ENCODE assay signal across 17 cellular contexts in the genomic region with DNA sequence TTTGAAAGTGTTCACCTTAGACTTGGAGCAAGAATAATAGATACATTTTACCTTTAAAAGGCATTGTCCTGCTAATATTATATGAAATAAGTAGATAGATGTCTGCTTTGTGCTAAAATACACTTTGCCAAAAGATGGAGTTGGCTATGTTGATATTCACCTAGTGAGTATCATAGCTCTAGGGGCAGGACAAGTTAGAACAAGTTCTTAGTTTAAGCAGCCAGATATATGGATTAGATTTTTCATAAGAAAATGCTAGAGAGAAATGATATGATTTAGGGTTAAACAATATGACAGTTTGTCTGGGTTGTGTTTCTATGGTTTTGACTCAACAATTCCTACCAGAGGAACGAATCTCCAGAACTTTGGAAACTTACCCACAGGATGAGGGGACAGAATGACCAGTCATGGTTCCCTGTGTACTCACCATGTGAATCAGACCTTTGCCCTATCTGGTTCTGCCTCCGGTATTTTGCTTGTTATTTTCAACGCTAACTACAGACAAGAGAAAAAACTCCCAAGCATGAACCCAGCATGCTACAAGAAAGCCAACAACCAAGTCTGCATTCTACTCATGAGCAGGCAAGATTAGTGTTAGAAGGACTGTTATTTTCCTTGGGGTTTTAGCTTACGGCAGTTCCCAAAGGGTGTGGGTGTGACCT. TPM values are rescaled to one million over a fixed set of nuclear protein-coding genes. Genes with fewer than 3 reads are reported as not detected.
DNase-seq lines count a peak whose midpoint lies in the region; ATAC-seq, FAIRE-seq and TF ChIP-seq lines count a peak whose summit lies in the region.
"Had no signal": no experiment of that assay in that cellular context is flagged by ENCODE, and none has a peak within 500 bp of the region (broad histone marks: within the 10 kb centered on the region; RNA-seq: fewer than 3 reads in every experiment).

No MANE protein-coding gene starts in this region.

- H3K4me1 ChIP-seq in CD4-positive, CD25-positive, alpha-beta regulatory T cell (ENCODE audit: control insufficient read depth, insufficient read depth, low read length, poor library complexity, severe bottlenecking), result peaks cover 58% of the 10 kb centered on the region
- H3K4me1 ChIP-seq in ovary (ENCODE audit: insufficient read depth) (no peaks in the 10 kb centered on the region), SK-N-SH (ENCODE audit: control insufficient read depth in 1 of 2, insufficient read depth in 2 of 2, low read depth in 1 of 2, low read length in 1 of 2) (peaks cover 0 to 8% of the 10 kb centered on the region in 2 experiments; a peak in 1 of 4 replicates)

- TF ChIP-seq POLR2A in ovary (IDR thresholded peaks at IDR 0.05), result no peak

- no peak for FAIRE-seq in frontal cortex (lab: Jason Lieb, UNC)
- FAIRE-seq: endometrium had no signal

- H3F3A ChIP-seq in SK-N-SH (replicated peaks; ENCODE audit: insufficient read depth), result no peaks in the 10 kb centered on the region

- peaks cover 6% of the 10 kb centered on the region for H3K36me3 ChIP-seq in CD4-positive, CD25-positive, alpha-beta regulatory T cell (ENCODE audit: control insufficient read depth, insufficient read depth, low read length)
- H3K36me3 ChIP-seq in ovary (no peaks in the 10 kb centered on the region), SK-N-SH (replicated peaks in 1 of 2; ENCODE audit: control insufficient read depth in 1 of 2, insufficient read depth in 2 of 2, low read length in 1 of 2) (no peaks in the 10 kb centered on the region)

- no peaks in the 10 kb centered on the region for H3K27me3 ChIP-seq in CD4-positive, CD25-positive, alpha-beta regulatory T cell (ENCODE audit: control insufficient read depth, insufficient read depth, low read length)
- H3K27me3 ChIP-seq in ovary (no peaks in the 10 kb centered on the region), SK-N-SH (ENCODE audit: insufficient read depth) (peaks cover 23% of the 10 kb centered on the region; the same call in 1 of the 2 replicates)
- H3K27me3 ChIP-seq: testis had no signal

- no peaks in the 10 kb centered on the region for H3K9me3 ChIP-seq in CD4-positive, CD25-positive, alpha-beta regulatory T cell (ENCODE audit: control insufficient read depth in 2 of 2, low read length in 2 of 2)
- H3K9me3 ChIP-seq in ovary (no peaks in the 10 kb centered on the region), SK-N-SH (no peaks in the 10 kb centered on the region)
- H3K9me3 ChIP-seq: testis had no signal

- peak in 1 of 2 donors; percentile 7 for ATAC-seq in CD4-positive, CD25-positive, alpha-beta regulatory T cell (ENCODE audit: low read depth in 2 of 2)
- ATAC-seq in activated CD8-positive, alpha-beta T cell treated with anti-CD3 and anti-CD28 coated beads for 36 hours, result peak; percentile 19

- no peaks in the 10 kb centered on the region for H3K79me2 ChIP-seq in SK-N-SH (ENCODE audit: insufficient read depth)

- H3K27ac ChIP-seq in CD4-positive, CD25-positive, alpha-beta regulatory T cell (ENCODE audit: insufficient read depth, low read length, poor library complexity, severe bottlenecking), result peak overlapping the region; percentile 47
- no peak overlapping the region for H3K27ac ChIP-seq in ovary
- no peak overlapping the region for H3K27ac ChIP-seq in SK-N-SH (ENCODE audit: low read depth in 2 of 2, low read length in 1 of 2)
- H3K27ac ChIP-seq: GM23248, SK-N-MC, testis had no signal

- TF ChIP-seq CTCF in activated CD8-positive, alpha-beta T cell treated with anti-CD3 and anti-CD28 coated beads for 36 hours (IDR thresholded peaks at IDR 0.05), result no peak
- TF ChIP-seq CTCF in ovary (IDR thresholded peaks at IDR 0.05) (no peak), SK-N-SH (IDR thresholded peaks at IDR 0.05) (no peak)

- no peaks in the 10 kb centered on the region for H4K20me1 ChIP-seq in SK-N-SH (ENCODE audit: insufficient read depth)

- TF ChIP-seq RAD21 in SK-N-SH (IDR thresholded peaks at IDR 0.05; ENCODE audit: low read length), result no peak

- no peak overlapping the region for H3K4me2 ChIP-seq in SK-N-SH

- no peaks in the 10 kb centered on the region for H3K9me2 ChIP-seq in SK-N-SH

- TF ChIP-seq EP300 in ovary (IDR thresholded peaks at IDR 0.05) (no peak), SK-N-SH (IDR thresholded peaks at IDR 0.05; ENCODE audit: borderline replicate concordance in 1 of 2, low read depth in 1 of 2, low read length in 1 of 2) (no peak)

- H3K4me1 Mint-ChIP-seq in CD4-positive, CD25-positive, alpha-beta regulatory T cell, result peaks cover 26 to 65% (median 47%) of the 10 kb centered on the region in 4 donors
- H3K4me1 Mint-ChIP-seq in activated CD8-positive, alpha-beta T cell treated with anti-CD3 and anti-CD28 coated beads for 36 hours (ENCODE audit: low read depth), result peaks cover 54% of the 10 kb centered on the region

- H2AFZ ChIP-seq in SK-N-SH (ENCODE audit: low read depth), result no peak overlapping the region
- H2AFZ ChIP-seq: GM23248 had no signal

- H3K27ac Mint-ChIP-seq in CD4-positive, CD25-positive, alpha-beta regulatory T cell, result peak overlapping the region; percentile 74 to 97 (median 87)
- peak overlapping the region; percentile 91 for H3K27ac Mint-ChIP-seq in activated CD8-positive, alpha-beta T cell treated with anti-CD3 and anti-CD28 coated beads for 36 hours
- H3K27ac Mint-ChIP-seq: brain had no signal

- peak in 1 of 3 donors; percentile 57 for DNase-seq in CD4-positive, CD25-positive, alpha-beta regulatory T cell
- DNase-seq in HT-29 (ENCODE audit: low spot score) (peak; percentile 64), left kidney (ENCODE audit: low read depth, low spot score) (peak; percentile 7), ovary (no peak), NCI-H2227 (lab: John Stamatoyannopoulos, UW; ENCODE audit: unreplicated experiment) (no peak), frontal cortex (ENCODE audit: low spot score in 2 of 2) (no peak), SK-N-SH (no peak)
- peak; percentile 26 for DNase-seq in activated CD8-positive, alpha-beta T cell treated with anti-CD3 and anti-CD28 coated beads for 36 hours
- DNase-seq: activated CD8-positive, alpha-beta memory T cell treated with anti-CD3 and anti-CD28 coated beads for 24 hours; COR-L47; GM23248; NCI-H1417 treated with DMSO at 0.1 percent for 48 hours; NCI-H526; testis had no signal

- no peaks in the 10 kb centered on the region for H3K27me3 Mint-ChIP-seq in CD4-positive, CD25-positive, alpha-beta regulatory T cell
- no peaks in the 10 kb centered on the region for H3K27me3 Mint-ChIP-seq in activated CD8-positive, alpha-beta T cell treated with anti-CD3 and anti-CD28 coated beads for 36 hours

- intact Hi-C loops in activated CD8-positive, alpha-beta T cell treated with anti-CD3 and anti-CD28 coated beads for 36 hours (cut with micrococcal nuclease), result loop anchor here (5.0 kb wide), 3 partner anchors 97 to 128 kb away; a partner anchor contains a TSS
- intact Hi-C loops in ovary (cut with DNase I), result no loop called here

- peak overlapping the region; percentile 94 to 98 (median 95) for H3K4me3 Mint-ChIP-seq in CD4-positive, CD25-positive, alpha-beta regulatory T cell
- peak overlapping the region; percentile 91 for H3K4me3 Mint-ChIP-seq in activated CD8-positive, alpha-beta T cell treated with anti-CD3 and anti-CD28 coated beads for 36 hours
- H3K4me3 Mint-ChIP-seq: brain had no signal

- H3K4me3 ChIP-seq in CD4-positive, CD25-positive, alpha-beta regulatory T cell (ENCODE audit: low read depth, low read length), result peak overlapping the region; percentile 90
- H3K4me3 ChIP-seq in ovary, result no peak overlapping the region
- H3K4me3 ChIP-seq in SK-N-SH (ENCODE audit: low read depth in 2 of 2, low read length in 1 of 2), result no peak overlapping the region
- H3K4me3 ChIP-seq: GM23248, SK-N-MC, testis had no signal

- CTCF ChIA-PET in activated CD8-positive, alpha-beta T cell treated with anti-CD3 and anti-CD28 coated beads for 36 hours (lab: Charles Lee), result interaction anchor here (1.1 to 3.8 kb wide), 3 partner anchors 17 to 127 kb away, joined by 3 to 38 read pairs (median 26); no protein-coding TSS in a partner anchor
- CTCF ChIA-PET in SK-N-SH (lab: Yijun Ruan, JAX), result no interaction called here

- no peaks in the 10 kb centered on the region for H3K9me3 Mint-ChIP-seq in CD4-positive, CD25-positive, alpha-beta regulatory T cell
- no peaks in the 10 kb centered on the region for H3K9me3 Mint-ChIP-seq in activated CD8-positive, alpha-beta T cell treated with anti-CD3 and anti-CD28 coated beads for 36 hours
- H3K9me3 Mint-ChIP-seq: brain had no signal

- H3K9ac ChIP-seq in SK-N-SH, result no peak overlapping the region
- H3K9ac ChIP-seq: GM23248 had no signal

- POLR2A ChIA-PET in activated CD8-positive, alpha-beta T cell treated with anti-CD3 and anti-CD28 coated beads for 36 hours (lab: Charles Lee), result no interaction called here
- POLR2A ChIA-PET in SK-N-SH (lab: Yijun Ruan, JAX), result no interaction called here

- no peaks in the 10 kb centered on the region for H3K36me3 Mint-ChIP-seq in CD4-positive, CD25-positive, alpha-beta regulatory T cell
- H3K36me3 Mint-ChIP-seq in activated CD8-positive, alpha-beta T cell treated with anti-CD3 and anti-CD28 coated beads for 36 hours (ENCODE audit: low read depth), result peaks cover 9% of the 10 kb centered on the region
- H3K36me3 Mint-ChIP-seq: brain had no signal

- WGBS in ovary, 3 donors, result 38 to 57% (median 48%) methylated on average over 4 of the region's 4 CpGs
- 22% methylated on average over 4 of the region's 4 CpGs for WGBS in SK-N-SH (ENCODE audit: low lambda C conversion rate)

RNA-seq across cellular contexts. Expression of a gene that starts 1.7 kb away (rescaled TPM):
- total RNA-seq in CD4-positive, CD25-positive, alpha-beta regulatory T cell, result 80.6 TPM
- 10 to 100 TPM; 10.1 to 29.4 (median 17.5) TPM for polyA plus RNA-seq in CD4-positive, CD25-positive, alpha-beta regulatory T cell
- 8.1 and 9.2 TPM in 2 replicates for total RNA-seq in HT-29 (2014; rRNA removed; shearing (Covaris generic))
- total RNA-seq in activated CD8-positive, alpha-beta T cell treated with anti-CD3 and anti-CD28 coated beads for 36 hours, result 10 to 100 TPM; 20.7 to 23.3 TPM
- total RNA-seq in ovary, result 1 to 10 TPM in 1 of 7 donors, under 1 TPM in 4, not detected in 2; 0.05 to 3.3 (median 0.20) TPM
- polyA plus RNA-seq in ovary, result under 1 TPM; 0.31 to 0.85 TPM
- not detected for total RNA-seq in frontal cortex
- under 0.01 TPM in 1 of 2 replicates, not detected in the other for polyA plus RNA-seq in SK-N-SH (2012; rRNA removed)
- 0.01 TPM in 2 replicates for polyA plus RNA-seq in SK-N-SH (2012; cell fraction: cytosol; rRNA removed)
- polyA plus RNA-seq in SK-N-SH (2012; cell fraction: nucleus; rRNA removed), result 0.01 and 0.02 TPM in 2 replicates
- total RNA-seq: GM23248 had no signal
- polyA plus RNA-seq: GM23248 had no signal

RNA-seq across cellular contexts. Expression of a gene that starts 45.3 kb away (rescaled TPM):
- 12.1 TPM for total RNA-seq in CD4-positive, CD25-positive, alpha-beta regulatory T cell
- polyA plus RNA-seq in CD4-positive, CD25-positive, alpha-beta regulatory T cell, result 10 to 100 TPM; 15.2 to 25.2 (median 22.5) TPM
- not detected in 2 replicates for total RNA-seq in HT-29 (2014; rRNA removed; shearing (Covaris generic))
- under 1 TPM; 0.50 to 0.81 TPM for total RNA-seq in activated CD8-positive, alpha-beta T cell treated with anti-CD3 and anti-CD28 coated beads for 36 hours
- total RNA-seq in ovary (1 to 10 TPM in 6 of 7 donors, under 1 TPM in 1; 0.68 to 8.9 (median 4.0) TPM), frontal cortex (not detected)
- polyA plus RNA-seq in ovary (10 to 100 TPM in 1 of 2 donors, 1 to 10 TPM in 1; 5.9 to 19.7 TPM), SK-N-SH (2012; rRNA removed) (not detected in 2 replicates)
- polyA plus RNA-seq in SK-N-SH (2012; cell fraction: cytosol; rRNA removed), result not detected in 2 replicates
- not detected in 2 replicates for polyA plus RNA-seq in SK-N-SH (2012; cell fraction: nucleus; rRNA removed)
- total RNA-seq: GM23248 had no signal
- polyA plus RNA-seq: GM23248 had no signal

Comparison
In these comparisons a context has a peak if more than half of its experiments do, and no peak if none do; other contexts are left out.
1. DNase-seq: peak in HT-29 (single experiment), activated CD8-positive, alpha-beta T cell treated with anti-CD3 and anti-CD28 coated beads for 36 hours (single experiment) and left kidney (single experiment); none in ovary (0 of 5), NCI-H2227 (single experiment), frontal cortex (0 of 2) and SK-N-SH (single experiment).